Comparison of ENCODE assay signal across 36 cellular contexts in the genomic region with DNA sequence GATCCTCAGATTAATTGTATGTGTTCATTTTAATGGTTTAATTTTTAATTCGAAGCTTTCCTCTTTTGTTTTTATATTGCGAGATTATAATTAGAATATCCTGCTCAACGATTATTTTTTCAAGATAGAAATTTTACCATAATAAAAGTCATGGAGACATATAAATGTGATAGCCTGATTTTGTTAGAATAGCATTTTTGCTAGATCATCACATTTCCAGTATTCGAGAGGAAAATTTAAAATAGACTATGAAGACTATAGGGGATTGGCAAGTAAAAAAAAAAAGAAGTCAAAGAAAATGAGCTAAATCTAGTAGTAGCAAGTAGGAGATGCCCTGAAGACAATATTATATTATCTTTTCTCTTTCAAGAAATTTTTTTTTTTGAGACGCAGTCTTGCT.
"Had no signal": no experiment of that assay in that cellular context is flagged by ENCODE, and none has a peak within 500 bp of the region (broad histone marks: within the 10 kb centered on the region; RNA-seq: fewer than 3 reads in every experiment).

No MANE protein-coding gene starts in this region.

- H3K36me3 ChIP-seq: ascending aorta, cardiac muscle cell had no signal

- H3K27me3 Mint-ChIP-seq: activated B cell treated with CpG ODN at 0.5 μM for 24 hours; activated CD4-positive, alpha-beta memory T cell treated with anti-CD3 and anti-CD28 coated beads for 36 hours; activated CD4-positive, alpha-beta T cell treated with anti-CD3 and anti-CD28 coated beads, Interleukin-2, amount 10 ng/mL, durations not matched to agents 24 days and 14 days; activated CD8-positive, alpha-beta T cell treated with anti-CD3 and anti-CD28 coated beads for 36 hours; activated naive CD4-positive, alpha-beta T cell treated with anti-CD3 and anti-CD28 coated beads, Interleukin-2, amount 50 U/mL, for 24 hours; activated naive CD8-positive, alpha-beta T cell; activated naive CD8-positive, alpha-beta T cell treated with anti-CD3 and anti-CD28 coated beads, Interleukin-2, amount 10 ng/mL, durations not matched to agents 7 days and 5 days; activated naive CD8-positive, alpha-beta T cell treated with anti-CD3 and anti-CD28 coated beads, Interleukin-2, amount 50 U/mL, for 24 hours; brain; central memory CD8-positive, alpha-beta T cell had no signal

- H3K9me3 ChIP-seq: ascending aorta had no signal

- H3K4me3 ChIP-seq: ascending aorta, cardiac muscle cell had no signal

- H3K27ac Mint-ChIP-seq: activated B cell treated with CpG ODN at 0.5 μM for 24 hours; activated CD4-positive, alpha-beta memory T cell treated with anti-CD3 and anti-CD28 coated beads for 36 hours; activated CD4-positive, alpha-beta T cell treated with anti-CD3 and anti-CD28 coated beads, Interleukin-2, amount 10 ng/mL, durations not matched to agents 24 days and 14 days; activated CD8-positive, alpha-beta T cell treated with anti-CD3 and anti-CD28 coated beads for 36 hours; activated naive CD4-positive, alpha-beta T cell treated with anti-CD3 and anti-CD28 coated beads, Interleukin-2, amount 50 U/mL, for 24 hours; activated naive CD8-positive, alpha-beta T cell; activated naive CD8-positive, alpha-beta T cell treated with anti-CD3 and anti-CD28 coated beads, Interleukin-2, amount 10 ng/mL, durations not matched to agents 7 days and 5 days; activated naive CD8-positive, alpha-beta T cell treated with anti-CD3 and anti-CD28 coated beads, Interleukin-2, amount 50 U/mL, for 24 hours; activated T-helper 2 cell treated with anti-CD3 and anti-CD28 coated beads, Interferon-gamma antibody, Interleukin-2, Interleukin-4, amounts not matched to agents 10 μg/mL and 5 μg/mL and 100 μg/mL, durations not matched to agents 14 hours and 24 hours and 36 hours; brain; T-helper 1 cell treated with Interleukin-12 subunit alpha and Interleukin-12 subunit beta and Interleukin-4 antibody, amounts not matched to agents 30 μg/mL and 1 μg/mL, for 36 hours; T-helper 2 cell treated with Interferon-gamma antibody and Interleukin-4, amounts not matched to agents 5 μg/mL and 100 μg/mL, for 36 hours had no signal

- FAIRE-seq: bronchial epithelial cell, TTC549 had no signal

- H3K4me3 Mint-ChIP-seq: activated B cell treated with CpG ODN at 0.5 μM for 24 hours; activated CD4-positive, alpha-beta memory T cell treated with anti-CD3 and anti-CD28 coated beads for 36 hours; activated CD4-positive, alpha-beta T cell treated with anti-CD3 and anti-CD28 coated beads, Interleukin-2, amount 10 ng/mL, durations not matched to agents 24 days and 14 days; activated CD8-positive, alpha-beta T cell treated with anti-CD3 and anti-CD28 coated beads for 36 hours; activated naive CD4-positive, alpha-beta T cell treated with anti-CD3 and anti-CD28 coated beads, Interleukin-2, amount 50 U/mL, for 24 hours; activated naive CD8-positive, alpha-beta T cell; activated naive CD8-positive, alpha-beta T cell treated with anti-CD3 and anti-CD28 coated beads, Interleukin-2, amount 10 ng/mL, durations not matched to agents 7 days and 5 days; activated naive CD8-positive, alpha-beta T cell treated with anti-CD3 and anti-CD28 coated beads, Interleukin-2, amount 50 U/mL, for 24 hours; brain; central memory CD8-positive, alpha-beta T cell; T-helper 1 cell treated with Interleukin-12 subunit alpha and Interleukin-12 subunit beta and Interleukin-4 antibody, amounts not matched to agents 30 μg/mL and 1 μg/mL, for 36 hours; T-helper 2 cell treated with Interferon-gamma antibody and Interleukin-4, amounts not matched to agents 5 μg/mL and 100 μg/mL, for 36 hours had no signal

- ATAC-seq: activated CD8-positive, alpha-beta T cell treated with anti-CD3 and anti-CD28 coated beads for 36 hours; activated naive CD8-positive, alpha-beta T cell treated with anti-CD3 and anti-CD28 coated beads, Interleukin-2, amount 50 U/mL, for 24 hours had no signal

- H3K27ac ChIP-seq: ascending aorta, cardiac muscle cell, VCaP had no signal

- H3K36me3 Mint-ChIP-seq: activated CD4-positive, alpha-beta memory T cell treated with anti-CD3 and anti-CD28 coated beads for 36 hours; activated naive CD4-positive, alpha-beta T cell treated with anti-CD3 and anti-CD28 coated beads, Interleukin-2, amount 50 U/mL, for 24 hours; activated naive CD8-positive, alpha-beta T cell; activated naive CD8-positive, alpha-beta T cell treated with anti-CD3 and anti-CD28 coated beads, Interleukin-2, amount 10 ng/mL, durations not matched to agents 7 days and 5 days; brain had no signal

- H3K27me3 ChIP-seq: ascending aorta had no signal

- H3K4me1 ChIP-seq: ascending aorta had no signal

- DNase-seq: activated B cell treated with CpG ODN at 0.5 μM for 24 hours; activated CD4-positive, alpha-beta memory T cell treated with anti-CD3 and anti-CD28 coated beads for 36 hours; activated CD4-positive, alpha-beta T cell treated with anti-CD3 and anti-CD28 coated beads for 4 hours; activated CD4-positive, alpha-beta T cell treated with anti-CD3 and anti-CD28 coated beads, Interleukin-2, amount 10 ng/mL, durations not matched to agents 24 days and 14 days; activated CD4-positive, alpha-beta T cell treated with anti-CD3 and anti-CD28 coated beads, Interleukin-2, amount 50 U/mL, for 1 hour; activated CD4-positive, alpha-beta T cell treated with anti-CD3 and anti-CD28 coated beads, Interleukin-2, amount 50 U/mL, for 4 hours; activated CD4-positive, CD25-positive, alpha-beta regulatory T cell treated with anti-CD3 and anti-CD28 coated beads, Interleukin-2, amount 50 U/mL, for 72 hours; activated CD8-positive, alpha-beta memory T cell treated with anti-CD3 and anti-CD28 coated beads, Interleukin-2, amount 50 U/mL, for 4 hours; activated CD8-positive, alpha-beta T cell treated with anti-CD3 and anti-CD28 coated beads for 36 hours; activated effector memory CD4-positive, alpha-beta T cell treated with Interleukin-2 at 50 U/mL for 16 hours; activated gamma-delta T cell; activated naive CD4-positive, alpha-beta T cell treated with Interleukin-2 at 50 U/mL for 16 hours; activated naive CD8-positive, alpha-beta T cell treated with anti-CD3 and anti-CD28 coated beads, Interleukin-2, amount 10 ng/mL, durations not matched to agents 7 days and 5 days; activated naive CD8-positive, alpha-beta T cell treated with anti-CD3 and anti-CD28 coated beads, Interleukin-2, amount 50 U/mL, for 24 hours; activated T-cell treated with anti-CD3 and anti-CD28 coated beads for 4 hours; activated T-cell treated with anti-CD3 and anti-CD28 coated beads, Interleukin-2, amount 50 U/mL, for 1 hour; activated T-cell treated with anti-CD3 and anti-CD28 coated beads, Interleukin-2, amount 50 U/mL, for 48 hours; amygdala; anterior cingulate cortex; caudate nucleus; cerebellar nuclear complex; T-helper 1 cell; T-helper 2 cell; T-helper 9 cell had no signal

- H3K9me3 Mint-ChIP-seq: activated CD4-positive, alpha-beta memory T cell treated with anti-CD3 and anti-CD28 coated beads for 36 hours; activated CD4-positive, alpha-beta T cell treated with anti-CD3 and anti-CD28 coated beads, Interleukin-2, amount 10 ng/mL, durations not matched to agents 24 days and 14 days; activated CD8-positive, alpha-beta T cell treated with anti-CD3 and anti-CD28 coated beads for 36 hours; activated naive CD4-positive, alpha-beta T cell treated with anti-CD3 and anti-CD28 coated beads, Interleukin-2, amount 50 U/mL, for 24 hours; activated naive CD8-positive, alpha-beta T cell treated with anti-CD3 and anti-CD28 coated beads, Interleukin-2, amount 10 ng/mL, durations not matched to agents 7 days and 5 days; activated naive CD8-positive, alpha-beta T cell treated with anti-CD3 and anti-CD28 coated beads, Interleukin-2, amount 50 U/mL, for 24 hours; activated T-helper 2 cell treated with anti-CD3 and anti-CD28 coated beads, Interferon-gamma antibody, Interleukin-2, Interleukin-4, amounts not matched to agents 10 μg/mL and 5 μg/mL and 100 μg/mL, durations not matched to agents 14 hours and 24 hours and 36 hours; central memory CD8-positive, alpha-beta T cell; T-helper 1 cell treated with Interleukin-12 subunit alpha and Interleukin-12 subunit beta and Interleukin-4 antibody, amounts not matched to agents 30 μg/mL and 1 μg/mL, for 36 hours; T-helper 2 cell treated with Interferon-gamma antibody and Interleukin-4, amounts not matched to agents 5 μg/mL and 100 μg/mL, for 36 hours had no signal

- H3K4me1 Mint-ChIP-seq: activated B cell treated with CpG ODN at 0.5 μM for 24 hours; activated CD4-positive, alpha-beta T cell treated with anti-CD3 and anti-CD28 coated beads, Interleukin-2, amount 10 ng/mL, durations not matched to agents 24 days and 14 days; activated naive CD4-positive, alpha-beta T cell treated with anti-CD3 and anti-CD28 coated beads, Interleukin-2, amount 50 U/mL, for 24 hours; activated naive CD8-positive, alpha-beta T cell treated with anti-CD3 and anti-CD28 coated beads, Interleukin-2, amount 10 ng/mL, durations not matched to agents 7 days and 5 days; activated naive CD8-positive, alpha-beta T cell treated with anti-CD3 and anti-CD28 coated beads, Interleukin-2, amount 50 U/mL, for 24 hours; central memory CD8-positive, alpha-beta T cell had no signal
